12 cellular contexts compared by ENCODE assay signal in genomic region chr3:66418432-66419052, GRCh38.
A peak's percentile ranks its signal among the peaks of the same experiment; 100 is the strongest.
DNase-seq lines count a peak whose midpoint lies in the region; ATAC-seq, FAIRE-seq and TF ChIP-seq lines count a peak whose summit lies in the region.
"Had no signal": no experiment of that assay in that cellular context is flagged by ENCODE, and none has a peak within 500 bp of the region (broad histone marks: within the 10 kb centered on the region; RNA-seq: fewer than 3 reads in every experiment).

No MANE protein-coding gene starts in this region.

- intact Hi-C loops in left ventricle myocardium superior (cut with micrococcal nuclease) (no loop called here), sciatic nerve (cut with DNase I) (no loop called here), spleen (cut with DNase I; ENCODE audit: low total_unique reads) (no loop called here)

- peak overlapping the region; percentile 89 for H3K27ac ChIP-seq in VCaP
- H3K27ac ChIP-seq in spleen: no peak overlapping the region

- ATAC-seq in left ventricle myocardium superior (peak; percentile 61), sciatic nerve (peak; percentile 61), GM19452 (IDR thresholded peaks at IDR 0.05; ENCODE audit: unreplicated experiment) (no peak), HG03342 (IDR thresholded peaks at IDR 0.05; ENCODE audit: unreplicated experiment) (no peak)
- ATAC-seq: activated CD4-positive, CD25-positive, alpha-beta regulatory T cell treated with anti-CD3 and anti-CD28 coated beads, Interleukin-2, amount 50 U/mL, for 24 hours; PC-3 had no signal

- no peak for TF ChIP-seq POLR2A in spleen (IDR thresholded peaks at IDR 0.05)

- no peak overlapping the region for H3K4me3 ChIP-seq in spleen

- TF ChIP-seq CTCF in VCaP (conservative IDR thresholded peaks at IDR 0.05) (no peak), spleen (IDR thresholded peaks at IDR 0.05 in 8 of 11, conservative IDR thresholded peaks at IDR 0.05 in 3 of 11) (no peak)

- peaks cover 3 to 27% (median 21%) of the 10 kb centered on the region in 8 donors for H3K9me3 ChIP-seq in spleen

- no peaks in the 10 kb centered on the region for H3K27me3 ChIP-seq in spleen (replicated peaks in 1 of 7)

- DNase-seq in DMS53 treated with DMSO at 0.1 percent for 48 hours (lab: John Stamatoyannopoulos, UW; ENCODE audit: unreplicated experiment): peak; percentile 49
- DNase-seq in left ventricle myocardium superior: peak; percentile 73
- no peak for DNase-seq in sciatic nerve (ENCODE audit: low spot score)
- no peak for DNase-seq in spleen
- DNase-seq in RCC 7860 (ENCODE audit: low spot score): no peak
- DNase-seq: activated naive CD4-positive, alpha-beta T cell treated with anti-CD3 and anti-CD28 coated beads for 36 hours; KBM-7; PC-3 had no signal

- peaks cover 0 to 32% (median 0%) of the 10 kb centered on the region in 6 donors for H3K36me3 ChIP-seq in spleen

- H3K4me1 ChIP-seq in spleen: no peaks in the 10 kb centered on the region

- WGBS in spleen, 5 donors: 83 to 92% (median 89%) methylated on average over 13 of the region's 13 CpGs

- no peak for FAIRE-seq in RCC 7860 (lab: Jason Lieb, UNC)

Comparison
In these comparisons a context has a peak if more than half of its experiments do, and no peak if none do; other contexts are left out.
1. DNase-seq: peak in DMS53 treated with DMSO at 0.1 percent for 48 hours (single experiment) and left ventricle myocardium superior (single experiment); none in sciatic nerve (single experiment), spleen (single experiment) and RCC 7860 (single experiment).
2. ATAC-seq: peak in left ventricle myocardium superior (single experiment) and sciatic nerve (single experiment); none in GM19452 (single experiment) and HG03342 (single experiment).